In the genomic region with DNA sequence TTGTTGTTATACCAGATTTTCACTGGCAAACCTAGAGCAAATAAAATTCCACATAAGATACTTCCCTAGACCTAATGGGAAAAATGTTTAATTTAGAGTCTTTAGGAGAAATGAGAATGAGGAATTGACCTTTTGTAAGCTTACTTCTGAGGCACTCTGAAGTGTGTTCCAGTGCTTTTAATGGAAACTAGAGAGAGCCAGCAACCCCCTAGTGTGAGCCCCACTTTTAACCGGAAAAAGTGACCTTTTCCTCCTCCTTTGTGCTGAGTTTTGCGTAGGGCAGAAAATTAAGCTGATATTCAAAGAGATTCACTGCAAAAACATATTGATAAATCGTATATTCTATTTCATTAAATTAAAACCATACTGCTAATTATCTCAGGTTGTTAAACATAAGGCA, we compare ENCODE assay signal across 14 cellular contexts. TPM values are rescaled to one million over a fixed set of nuclear protein-coding genes. Genes with fewer than 3 reads are reported as not detected.
DNase-seq lines count a peak whose midpoint lies in the region; ATAC-seq and TF ChIP-seq lines count a peak whose summit lies in the region.
"Had no signal": no experiment of that assay in that cellular context is flagged by ENCODE, and none has a peak within 500 bp of the region (broad histone marks: within the 10 kb centered on the region; RNA-seq: fewer than 3 reads in every experiment).

No MANE protein-coding gene starts in this region.

- WGBS in esophagus squamous epithelium, 2 donors, result 63 to 77% methylated on average over 3 of the region's 3 CpGs
- 63 to 66% methylated on average over 3 of the region's 3 CpGs for WGBS in upper lobe of left lung, 2 donors

- no peak for DNase-seq in activated naive CD4-positive, alpha-beta T cell (lab: John Stamatoyannopoulos, UW)
- no peak for DNase-seq in T-cell
- no peak for DNase-seq in esophagus squamous epithelium (lab: John Stamatoyannopoulos, UW)
- DNase-seq in upper lobe of left lung, result no peak
- no peak for DNase-seq in NCI-H774 (lab: John Stamatoyannopoulos, UW)
- no peak for DNase-seq in DMS53 treated with DMSO at 0.1 percent for 48 hours (lab: John Stamatoyannopoulos, UW; ENCODE audit: unreplicated experiment)
- no peak for DNase-seq in ACHN
- DNase-seq: activated CD4-positive, alpha-beta T cell treated with anti-CD3 and anti-CD28 coated beads, Interleukin-2, amount 50 U/mL, for 4 hours; dermis blood vessel endothelial cell; stimulated activated CD4-positive, alpha-beta T cell treated with anti-CD3 and anti-CD28 coated beads, Interleukin-2, amount 100 ng/mL, for 24 hours; SW 1271 had no signal

- H3K4me3 Mint-ChIP-seq in activated naive CD4-positive, alpha-beta T cell treated with anti-CD3 and anti-CD28 coated beads, Interleukin-2, amount 50 U/mL, for 24 hours, result peak overlapping the region; percentile 94
- H3K4me3 Mint-ChIP-seq in T-cell, result peak overlapping the region; percentile 95 to 99 (median 98)

- H3K4me1 ChIP-seq in esophagus squamous epithelium (peaks cover 0 to 5% (median 0%) of the 10 kb centered on the region in 3 donors), upper lobe of left lung (peaks cover 0 to 12% (median 7%) of the 10 kb centered on the region in 4 donors)

- no peak for ATAC-seq in T-cell (replicated peaks in 1 of 4)
- ATAC-seq in upper lobe of left lung (ENCODE audit: low FRiP score in 2 of 2), result no peak

- H3K27ac ChIP-seq in esophagus squamous epithelium (peak overlapping the region in 3 of 4 donors; percentile 60 to 83 (median 80)), upper lobe of left lung (peak overlapping the region in 3 of 4 donors; percentile 51 to 84 (median 77))

- H3K4me1 Mint-ChIP-seq in activated naive CD4-positive, alpha-beta T cell treated with anti-CD3 and anti-CD28 coated beads, Interleukin-2, amount 50 U/mL, for 24 hours, result peaks cover 55% of the 10 kb centered on the region
- peaks cover 66 to 83% (median 71%) of the 10 kb centered on the region in 3 donors for H3K4me1 Mint-ChIP-seq in T-cell

- POLR2A ChIA-PET in T-cell (lab: Charles Lee), result interaction anchor here (0.6 to 3.7 kb wide), 12 partner anchors 10 to 104 kb away, joined by 3 to 23 read pairs (median 4); no protein-coding TSS in a partner anchor

- in situ Hi-C loops in ACHN (cut with HindIII; ENCODE audit: low pct_ligation_motif_present, low pct_unique_long_range_greater_than_20kb, low sequenced_read_pairs), result no loop called here

- no peak for TF ChIP-seq CTCF in esophagus squamous epithelium (IDR thresholded peaks at IDR 0.05)
- no peak for TF ChIP-seq CTCF in upper lobe of left lung (IDR thresholded peaks at IDR 0.05)

- TF ChIP-seq POLR2A in esophagus squamous epithelium (IDR thresholded peaks at IDR 0.05) (no peak), upper lobe of left lung (IDR thresholded peaks at IDR 0.05) (no peak)

- peak overlapping the region; percentile 98 for H3K27ac Mint-ChIP-seq in activated naive CD4-positive, alpha-beta T cell treated with anti-CD3 and anti-CD28 coated beads, Interleukin-2, amount 50 U/mL, for 24 hours
- peak overlapping the region in 1 of 2 donors; percentile 100 for H3K27ac Mint-ChIP-seq in T-cell

- H3K27me3 ChIP-seq in esophagus squamous epithelium (peaks cover 0 to 64% (median 0%) of the 10 kb centered on the region in 4 donors), upper lobe of left lung (no peaks in the 10 kb centered on the region)

- TF ChIP-seq EP300 in upper lobe of left lung (IDR thresholded peaks at IDR 0.05), result no peak

- H3K9me3 ChIP-seq in esophagus squamous epithelium (no peaks in the 10 kb centered on the region), upper lobe of left lung (no peaks in the 10 kb centered on the region)

- H3K27me3 Mint-ChIP-seq in activated naive CD4-positive, alpha-beta T cell treated with anti-CD3 and anti-CD28 coated beads, Interleukin-2, amount 50 U/mL, for 24 hours, result no peaks in the 10 kb centered on the region
- no peaks in the 10 kb centered on the region for H3K27me3 Mint-ChIP-seq in T-cell

- H3K4me3 ChIP-seq in esophagus squamous epithelium (peak overlapping the region in 3 of 4 donors; percentile 1 to 73 (median 3)), upper lobe of left lung (no peak overlapping the region)

- intact Hi-C loops in esophagus squamous epithelium (cut with DNase I), result no loop called here

- H3K36me3 Mint-ChIP-seq in activated naive CD4-positive, alpha-beta T cell treated with anti-CD3 and anti-CD28 coated beads, Interleukin-2, amount 50 U/mL, for 24 hours, result peaks cover 26% of the 10 kb centered on the region
- H3K36me3 Mint-ChIP-seq in T-cell, result peaks cover 56% of the 10 kb centered on the region

- no peaks in the 10 kb centered on the region for H3K36me3 ChIP-seq in esophagus squamous epithelium
- H3K36me3 ChIP-seq in upper lobe of left lung, result no peaks in the 10 kb centered on the region

- CTCF ChIA-PET in T-cell (lab: Charles Lee), result interaction anchor here (1.0 to 7.8 kb wide), 10 partner anchors 11 to 104 kb away, joined by 3 to 72 read pairs (median 7); no protein-coding TSS in a partner anchor

- no peaks in the 10 kb centered on the region for H3K9me3 Mint-ChIP-seq in activated naive CD4-positive, alpha-beta T cell treated with anti-CD3 and anti-CD28 coated beads, Interleukin-2, amount 50 U/mL, for 24 hours
- H3K9me3 Mint-ChIP-seq in T-cell, result no peaks in the 10 kb centered on the region

RNA-seq across cellular contexts. Expression of a gene that starts 5.2 kb away (rescaled TPM):
- 100 to 1,000 TPM; 429 to 525 (median 494) TPM for total RNA-seq in T-cell
- total RNA-seq in esophagus squamous epithelium, result 10 to 100 TPM in 2 of 4 donors, 1 to 10 TPM in 2; 4.9 to 29.6 (median 8.4) TPM
- 10 to 100 TPM; 33.8 to 65.1 (median 49.8) TPM for total RNA-seq in upper lobe of left lung
- total RNA-seq: G401, renal cortical epithelial cell had no signal

Comparison
In these comparisons a context has a peak if more than half of its experiments do, and no peak if none do; other contexts are left out.
1. H3K4me3 ChIP-seq: peak in esophagus squamous epithelium (3 of 4); none in upper lobe of left lung (0 of 4).
2. RNA of a gene that starts 5.2 kb away (total RNA-seq): 429 to 525 TPM in T-cell; 33.8 to 65.1 TPM in upper lobe of left lung and 4.9 to 29.6 TPM in esophagus squamous epithelium; every median in the first group is over 4 times any median in the second.